ENCODE assay signal across 1 cellular context in genomic region chr16:55479560-55480197, GRCh38.
A peak's percentile ranks its signal among the peaks of the same experiment; 100 is the strongest.
TF ChIP-seq lines count a peak whose summit lies in the region.

No MANE protein-coding gene starts in this region.

TF ChIP-seq in HEK293, 187 proteins besides CTCF, POLR2A, EP300 and RAD21 (continued from another document):
- TF ChIP-seq ZNF580 (tag by site-specific recombination; IDR thresholded peaks at IDR 0.05) (no peak), HIC1 (tag by site-specific recombination; IDR thresholded peaks at IDR 0.05) (no peak), ZNF488 (tag by site-specific recombination; IDR thresholded peaks at IDR 0.05) (no peak), ZNF24 (tag by site-specific recombination; IDR thresholded peaks at IDR 0.05) (no peak), ZFP69B (tag by site-specific recombination; IDR thresholded peaks at IDR 0.05) (no peak), ZNF704 (tag by site-specific recombination; IDR thresholded peaks at IDR 0.05) (no peak), FEZF1 (tag by site-specific recombination; IDR thresholded peaks at IDR 0.05) (no peak), ZNF354C (tag by site-specific recombination; IDR thresholded peaks at IDR 0.05; ENCODE audit: borderline replicate concordance, low read depth) (no peak), ZNF600 (tag by site-specific recombination; IDR thresholded peaks at IDR 0.05) (no peak), ZNF624 (tag by site-specific recombination; IDR thresholded peaks at IDR 0.05) (no peak), REPIN1 (tag by site-specific recombination; IDR thresholded peaks at IDR 0.05; ENCODE audit: low read depth) (no peak), ZIC2 (tag by site-specific recombination; IDR thresholded peaks at IDR 0.05) (peak; percentile 48), ZNF350 (tag by site-specific recombination; IDR thresholded peaks at IDR 0.05) (no peak), ZNF335 (tag by site-specific recombination; conservative IDR thresholded peaks at IDR 0.05) (peak; percentile 91), ZNF341 (tag by site-specific recombination; IDR thresholded peaks at IDR 0.05; ENCODE audit: low read depth) (no peak), ZNF843 (tag by site-specific recombination; IDR thresholded peaks at IDR 0.05) (no peak), ZNF629 (tag by site-specific recombination; IDR thresholded peaks at IDR 0.05) (no peak), ZNF239 (tag by site-specific recombination; IDR thresholded peaks at IDR 0.05) (no peak), ZNF202 (tag by site-specific recombination; IDR thresholded peaks at IDR 0.05; ENCODE audit: borderline replicate concordance) (no peak), ZNF621 (tag by site-specific recombination; IDR thresholded peaks at IDR 0.05) (no peak), ZFP41 (tag by site-specific recombination; IDR thresholded peaks at IDR 0.05; ENCODE audit: borderline replicate concordance) (no peak), SCRT2 (tag by site-specific recombination; IDR thresholded peaks at IDR 0.05) (no peak), ZNF426 (tag by site-specific recombination; IDR thresholded peaks at IDR 0.05) (no peak), ZNF777 (tag by site-specific recombination; IDR thresholded peaks at IDR 0.05; ENCODE audit: borderline replicate concordance) (0 out of 2 replicates have a peak, but pooled peaks have one; percentile 28), ZNF510 (tag by site-specific recombination; IDR thresholded peaks at IDR 0.05; ENCODE audit: insufficient replicate concordance) (no peak), ZNF175 (tag by site-specific recombination; IDR thresholded peaks at IDR 0.05) (no peak), MYNN (tag by site-specific recombination; IDR thresholded peaks at IDR 0.05; ENCODE audit: borderline replicate concordance) (peak; percentile 50; the same call in 1 of the 2 replicates), ZNF837 (tag by site-specific recombination; IDR thresholded peaks at IDR 0.05) (no peak), ZNF114 (tag by site-specific recombination; IDR thresholded peaks at IDR 0.05) (no peak), ZNF221 (tag by site-specific recombination; IDR thresholded peaks at IDR 0.05; ENCODE audit: borderline replicate concordance) (no peak)
